8 cellular contexts compared by ENCODE assay signal in the genomic region with DNA sequence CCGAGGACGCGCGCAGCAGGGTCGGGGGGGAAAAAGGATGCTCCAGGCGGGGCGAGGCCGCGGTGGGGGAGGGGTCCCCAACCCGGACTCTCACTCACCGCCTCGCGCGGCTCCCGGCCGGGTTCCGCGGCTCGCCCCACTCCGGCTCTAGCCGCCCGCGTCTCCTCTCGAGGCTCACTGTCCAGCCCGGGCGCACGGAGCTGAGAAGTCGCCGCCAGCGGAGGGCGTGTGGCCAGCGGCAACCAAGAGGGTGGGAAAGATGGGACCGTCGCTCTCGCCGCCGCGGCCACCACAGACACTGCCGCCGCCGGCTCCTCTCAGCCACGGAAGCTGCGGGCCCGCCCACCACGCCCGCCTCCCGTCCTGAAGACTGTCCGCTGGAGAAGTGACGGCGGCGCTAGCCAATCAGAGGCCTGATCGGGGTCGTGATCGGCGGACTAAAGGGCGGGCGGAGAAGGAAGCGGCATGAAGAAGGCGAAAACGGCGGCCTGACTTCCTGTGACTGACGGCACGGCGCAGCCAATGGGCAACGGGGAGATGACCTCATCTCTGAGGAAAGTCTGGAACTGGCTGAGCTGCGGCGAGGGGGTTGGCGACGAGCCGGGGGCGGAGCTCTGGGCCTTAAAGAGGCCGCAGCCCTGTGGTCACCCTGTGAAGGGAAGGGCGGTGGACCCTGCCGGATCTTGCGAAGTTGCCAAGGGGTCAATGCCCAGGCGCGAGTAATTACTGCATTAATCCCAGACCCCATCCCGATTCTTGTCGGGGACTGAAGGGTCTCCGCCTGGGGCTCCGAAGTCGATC. TPM values are rescaled to one million over a fixed set of nuclear protein-coding genes. Genes with fewer than 3 reads are reported as not detected.
DNase-seq lines count a peak whose midpoint lies in the region; ATAC-seq and TF ChIP-seq lines count a peak whose summit lies in the region.

A gene (minus strand): TSS at position 340 of the 801 bp plus-strand sequence.

- H3K9me3 ChIP-seq in Karpas-422 (ENCODE audit: low read length) (no peaks in the 10 kb centered on the region), esophagus muscularis mucosa (no peaks in the 10 kb centered on the region), muscle layer of duodenum (ENCODE audit: control insufficient read depth in 1 of 2, low read length in 2 of 2) (no peaks in the 10 kb centered on the region)

- peak; percentile 83 for ATAC-seq in GM21825 (IDR thresholded peaks at IDR 0.05; ENCODE audit: unreplicated experiment)

- no peaks in the 10 kb centered on the region for H3K27me3 ChIP-seq in Karpas-422 (ENCODE audit: low read length)
- no peaks in the 10 kb centered on the region for H3K27me3 ChIP-seq in esophagus muscularis mucosa
- no peaks in the 10 kb centered on the region for H3K27me3 ChIP-seq in muscle layer of duodenum (ENCODE audit: low read depth, low read length)

- H3K4me2 ChIP-seq in Karpas-422 (ENCODE audit: low read depth, low read length, poor library complexity, severe bottlenecking), result peak within 1 kb of the TSS; percentile 98

- 0 out of 2 replicates have a peak, but pooled peaks cover 4% of the 10 kb centered on the region for H3K36me3 ChIP-seq in Karpas-422 (ENCODE audit: insufficient read depth, low read length)
- no peaks in the 10 kb centered on the region for H3K36me3 ChIP-seq in esophagus muscularis mucosa
- H3K36me3 ChIP-seq in muscle layer of duodenum (ENCODE audit: control insufficient read depth in 1 of 2, insufficient read depth in 2 of 2, low read length in 2 of 2), result no peaks in the 10 kb centered on the region

- H3K79me2 ChIP-seq in Karpas-422 (ENCODE audit: low read length), result peaks cover 48% of the 10 kb centered on the region

- peak within 1 kb of the TSS; percentile 87 for H3K9ac ChIP-seq in Karpas-422 (ENCODE audit: low read length)

- peak within 1 kb of the TSS; percentile 99 for H2AFZ ChIP-seq in Karpas-422 (ENCODE audit: low read length)

- H4K20me1 ChIP-seq in Karpas-422 (ENCODE audit: insufficient read depth, low read depth, low read length), result peaks cover 42% of the 10 kb centered on the region

- peak; percentile 92 for DNase-seq in DMS79 treated with DMSO at 0.1 percent for 48 hours (lab: John Stamatoyannopoulos, UW)
- DNase-seq in Karpas-422, result peak; percentile 100
- DNase-seq in RKO (ENCODE audit: low spot score), result peak; percentile 99
- peak; percentile 99 for DNase-seq in activated T-helper 1 cell treated with Interleukin-2 at 50 U/mL for 16 hours (ENCODE audit: low read depth)
- peak; percentile 100 for DNase-seq in esophagus muscularis mucosa (ENCODE audit: extremely low spot score)
- peak; percentile 99 to 100 for DNase-seq in stimulated activated CD8-positive, alpha-beta memory T cell treated with anti-CD3 and anti-CD28 coated beads, Interleukin-7, amount 100 ng/mL, for 4 hours (ENCODE audit: low read depth in 2 of 2)

- no peak for TF ChIP-seq CTCF in esophagus muscularis mucosa (IDR thresholded peaks at IDR 0.05)

- no peaks in the 10 kb centered on the region for H3K9me2 ChIP-seq in Karpas-422 (replicated peaks; ENCODE audit: insufficient read depth, low read length)

- intact Hi-C loops in esophagus muscularis mucosa (cut with DNase I), result loop anchor here (5.0 to 10.0 kb wide), 2 partner anchors 124 to 262 kb away; a partner anchor contains a TSS

- H3K4me3 ChIP-seq in Karpas-422 (ENCODE audit: low read length) (peak within 1 kb of the TSS; percentile 93), esophagus muscularis mucosa (peak within 1 kb of the TSS; percentile 74 to 90 (median 82)), muscle layer of duodenum (ENCODE audit: low read depth in 1 of 2, low read length in 2 of 2) (peak within 1 kb of the TSS; percentile 86 to 90)

- TF ChIP-seq EP300 in esophagus muscularis mucosa (IDR thresholded peaks at IDR 0.05), result peak; percentile 16

- peak; percentile 98 for TF ChIP-seq POLR2A in esophagus muscularis mucosa (IDR thresholded peaks at IDR 0.05; ENCODE audit: low read depth)

- H3K4me1 ChIP-seq in Karpas-422 (ENCODE audit: low read length) (peaks cover 23% of the 10 kb centered on the region), esophagus muscularis mucosa (peaks cover 15 to 53% (median 43%) of the 10 kb centered on the region in 4 donors), muscle layer of duodenum (ENCODE audit: control insufficient read depth in 1 of 2, insufficient read depth in 2 of 2, low read length in 2 of 2) (peaks cover 0 to 21% of the 10 kb centered on the region in 2 donors)

- H3K27ac ChIP-seq in Karpas-422 (ENCODE audit: low read length) (no peak within 1 kb of the TSS), esophagus muscularis mucosa (replicated peaks in 1 of 4) (peak within 1 kb of the TSS; percentile 92 to 96 (median 93)), muscle layer of duodenum (ENCODE audit: low read length) (peak within 1 kb of the TSS; percentile 94)

- under 1% methylated on average over 21 of the region's 82 CpGs for WGBS in esophagus muscularis mucosa

RNA-seq across cellular contexts. Expression of the gene that starts here (rescaled TPM):
- 37.2 and 51.6 TPM in 2 replicates for total RNA-seq in Karpas-422 (2014; rRNA removed; shearing (Covaris generic); ENCODE audit: low replicate concordance)
- 10 to 100 TPM; 55.6 to 88.7 (median 73.6) TPM for total RNA-seq in esophagus muscularis mucosa
